Comparison of ENCODE assay signal across 10 cellular contexts in the genomic region with DNA sequence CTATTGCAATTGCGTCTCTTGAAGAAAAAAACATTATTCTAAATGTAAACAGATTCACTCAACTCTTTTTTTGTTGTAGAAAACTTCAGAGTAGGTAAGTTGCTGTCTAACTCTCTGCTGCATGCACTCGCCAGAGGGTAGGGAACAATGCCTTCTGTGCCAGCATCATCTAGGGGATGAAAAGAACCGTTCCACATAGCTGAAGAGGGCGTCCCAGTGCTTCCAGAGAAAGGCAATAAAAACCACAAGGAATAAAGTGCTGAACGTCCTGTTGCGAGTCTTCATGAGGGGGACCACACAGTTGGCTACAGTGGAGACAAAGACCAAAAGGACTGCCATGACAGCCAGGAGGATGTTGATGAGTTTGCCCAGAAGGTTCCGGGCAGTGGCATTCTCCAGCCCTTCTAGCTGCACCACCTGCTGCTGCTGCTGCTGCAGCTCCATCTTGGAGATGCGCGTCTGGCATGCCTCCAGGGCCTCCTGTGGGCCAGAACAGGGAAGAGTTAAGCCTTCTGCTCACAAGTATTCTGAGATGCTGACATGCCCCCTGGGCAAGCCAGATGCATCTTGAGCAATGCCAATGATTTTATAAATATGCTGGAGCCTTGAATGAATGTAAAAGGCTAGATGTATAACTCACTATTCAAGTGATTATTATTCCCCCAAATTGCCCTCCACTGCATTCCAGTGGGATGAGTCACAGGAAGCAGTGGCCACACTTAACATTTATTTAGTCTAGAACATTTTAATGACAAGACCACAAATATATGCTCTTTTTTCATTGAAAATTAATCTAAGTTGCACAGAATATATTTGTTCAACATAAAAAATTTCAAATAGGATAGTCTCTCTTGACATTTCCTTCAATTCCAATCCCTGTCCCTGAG. TPM values are rescaled to one million over a fixed set of nuclear protein-coding genes. Genes with fewer than 3 reads are reported as not detected.
DNase-seq lines count a peak whose midpoint lies in the region; ATAC-seq and TF ChIP-seq lines count a peak whose summit lies in the region.
"Had no signal": no experiment of that assay in that cellular context is flagged by ENCODE, and none has a peak within 500 bp of the region (broad histone marks: within the 10 kb centered on the region; RNA-seq: fewer than 3 reads in every experiment).

No MANE protein-coding gene starts in this region.

- peaks cover 15% of the 10 kb centered on the region for H3K4me1 Mint-ChIP-seq in mesothelial cell of epicardium

- no peak overlapping the region for H3K4me3 Mint-ChIP-seq in mesothelial cell of epicardium

- TF ChIP-seq CTCF in mesothelial cell of epicardium (IDR thresholded peaks at IDR 0.05; ENCODE audit: unreplicated experiment), result no peak

- peaks cover 3% of the 10 kb centered on the region for H3K36me3 Mint-ChIP-seq in mesothelial cell of epicardium

- H3K27me3 Mint-ChIP-seq in mesothelial cell of epicardium (ENCODE audit: low read depth), result no peaks in the 10 kb centered on the region

- DNase-seq in COLO829 (ENCODE audit: low spot score) (peak; percentile 92), NCI-H2171 (lab: John Stamatoyannopoulos, UW) (peak; percentile 13), cerebellum (ENCODE audit: low spot score) (peak; percentile 38), mesothelial cell of epicardium (ENCODE audit: low spot score in 2 of 2, unreplicated experiment in 2 of 2) (no peak), NCI-H510A treated with DMSO at 0.1 percent for 48 hours (lab: John Stamatoyannopoulos, UW) (no peak)
- DNase-seq in stimulated activated CD8-positive, alpha-beta memory T cell treated with anti-CD3 and anti-CD28 coated beads, Interleukin-4, amount 100 ng/mL, for 48 hours, result no peak
- DNase-seq in activated CD4-positive, alpha-beta T cell treated with anti-CD3 and anti-CD28 coated beads for 48 hours, result no peak
- DNase-seq: NK-92 treated with Interleukin-12 subunit alpha and Interleukin-12 subunit beta, amount 100 ng/mL, for 24 hours had no signal

- H3K9me3 Mint-ChIP-seq in mesothelial cell of epicardium, result no peaks in the 10 kb centered on the region

- ATAC-seq in HG03135 (IDR thresholded peaks at IDR 0.05; ENCODE audit: unreplicated experiment), result no peak
- ATAC-seq: left colon had no signal

- peak overlapping the region; percentile 50 for H3K27ac Mint-ChIP-seq in mesothelial cell of epicardium

RNA-seq across cellular contexts. Expression of gene PLXND1, which starts 45.1 kb away (rescaled TPM):
- total RNA-seq in cerebellum (47.4 TPM), mesothelial cell of epicardium (53.9 to 60.6 TPM (median 54.7 TPM) in 3 replicates)

Comparison
In these comparisons a context has a peak if more than half of its experiments do, and no peak if none do; other contexts are left out.
1. DNase-seq: peak in COLO829 (single experiment), NCI-H2171 (single experiment) and cerebellum (single experiment); none in mesothelial cell of epicardium (0 of 2), stimulated activated CD8-positive, alpha-beta memory T cell treated with anti-CD3 and anti-CD28 coated beads, Interleukin-4, amount 100 ng/mL, for 48 hours (single experiment), activated CD4-positive, alpha-beta T cell treated with anti-CD3 and anti-CD28 coated beads for 48 hours (single experiment) and NCI-H510A treated with DMSO at 0.1 percent for 48 hours (single experiment).